15 cellular contexts compared by ENCODE assay signal in the genomic region with DNA sequence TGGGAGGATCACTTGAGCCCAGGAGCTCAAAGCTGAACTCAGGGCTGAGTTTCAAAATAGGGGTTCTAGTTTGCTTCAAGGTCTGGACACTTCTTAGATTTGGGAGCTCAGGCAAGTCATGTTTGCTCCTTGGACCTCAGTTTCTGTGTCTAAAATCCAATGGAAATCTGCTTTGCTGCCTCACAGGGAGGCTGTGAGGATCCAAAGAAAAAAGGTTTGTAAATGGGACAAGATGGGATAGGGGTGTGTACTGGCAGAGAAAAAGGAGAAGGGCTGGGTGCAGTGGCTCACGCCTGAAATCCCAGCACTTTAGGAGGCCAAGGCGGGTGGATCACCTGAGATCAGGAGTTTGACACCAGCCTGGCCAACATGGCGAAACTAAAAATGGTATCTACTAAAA. TPM values are rescaled to one million over a fixed set of nuclear protein-coding genes. Genes with fewer than 3 reads are reported as not detected.
A peak's percentile ranks its signal among the peaks of the same experiment; 100 is the strongest.
DNase-seq lines count a peak whose midpoint lies in the region; ATAC-seq and TF ChIP-seq lines count a peak whose summit lies in the region.
"Had no signal": no experiment of that assay in that cellular context is flagged by ENCODE, and none has a peak within 500 bp of the region (broad histone marks: within the 10 kb centered on the region; RNA-seq: fewer than 3 reads in every experiment).

No MANE protein-coding gene starts in this region.

- DNase-seq in activated CD8-positive, alpha-beta memory T cell treated with anti-CD3 and anti-CD28 coated beads for 24 hours: peak; percentile 5
- DNase-seq in activated CD8-positive, alpha-beta memory T cell treated with anti-CD3 and anti-CD28 coated beads, Interleukin-2, amount 50 U/mL, for 4 hours: no peak
- DNase-seq in RWPE2 (ENCODE audit: low spot score) (peak; percentile 28), left lobe of liver (ENCODE audit: low spot score) (peak; percentile 5), ureter (ENCODE audit: low spot score) (peak; percentile 8), NCI-H146 (lab: John Stamatoyannopoulos, UW) (no peak), inferior parietal cortex (ENCODE audit: extremely low spot score) (no peak)
- DNase-seq: Caco-2; CD8-positive, alpha-beta memory T cell; DND-41; GDM1; GOT3 had no signal

- H3K9me3 ChIP-seq in RWPE2 (ENCODE audit: severe bottlenecking): no peaks in the 10 kb centered on the region
- H3K9me3 ChIP-seq: Caco-2, HAP-1 had no signal

- H3K4me3 ChIP-seq in RWPE2 (ENCODE audit: severe bottlenecking): no peak overlapping the region
- H3K4me3 ChIP-seq: HAP-1 had no signal

- no peaks in the 10 kb centered on the region for H3K36me3 ChIP-seq in RWPE2 (ENCODE audit: low read depth)
- H3K36me3 ChIP-seq: HAP-1 had no signal

- no peak for ATAC-seq in RWPE2 (ENCODE audit: low read depth)
- ATAC-seq in left lobe of liver: no peak
- ATAC-seq: HepG2 had no signal

- TF ChIP-seq CTCF in RWPE2 (IDR thresholded peaks at IDR 0.05; ENCODE audit: poor library complexity, severe bottlenecking): no peak

- H3K4me1 ChIP-seq in RWPE2 (ENCODE audit: insufficient read depth, poor library complexity, severe bottlenecking): no peaks in the 10 kb centered on the region
- H3K4me1 ChIP-seq: Caco-2, HAP-1 had no signal

- H3K27me3 ChIP-seq in RWPE2 (ENCODE audit: insufficient read depth, poor library complexity, severe bottlenecking): no peaks in the 10 kb centered on the region

- no peak overlapping the region for H3K27ac ChIP-seq in RWPE2 (ENCODE audit: poor library complexity, severe bottlenecking)
- H3K27ac ChIP-seq: 22Rv1 had no signal

RNA-seq across cellular contexts. Expression of gene SH3PXD2B, which starts 39.6 kb away (rescaled TPM):
- total RNA-seq in left lobe of liver: 3.8 TPM
- 39.8 TPM for total RNA-seq in ureter

Comparison
In these comparisons a context has a peak if more than half of its experiments do, and no peak if none do; other contexts are left out.
1. DNase-seq: peak in activated CD8-positive, alpha-beta memory T cell treated with anti-CD3 and anti-CD28 coated beads for 24 hours (single experiment), RWPE2 (single experiment), left lobe of liver (single experiment) and ureter (single experiment); none in activated CD8-positive, alpha-beta memory T cell treated with anti-CD3 and anti-CD28 coated beads, Interleukin-2, amount 50 U/mL, for 4 hours (single experiment), NCI-H146 (single experiment) and inferior parietal cortex (single experiment).